ENCODE assay signal across 18 cellular contexts in genomic region chr2:96319396-96319795, GRCh38. TPM values are rescaled to one million over a fixed set of nuclear protein-coding genes. Genes with fewer than 3 reads are reported as not detected.
A peak's percentile ranks its signal among the peaks of the same experiment; 100 is the strongest.
DNase-seq lines count a peak whose midpoint lies in the region; ATAC-seq and TF ChIP-seq lines count a peak whose summit lies in the region.
"Had no signal": no experiment of that assay in that cellular context is flagged by ENCODE, and none has a peak within 500 bp of the region (broad histone marks: within the 10 kb centered on the region; RNA-seq: fewer than 3 reads in every experiment).

No MANE protein-coding gene starts in this region.

- peak overlapping the region; percentile 78 for H3K4me3 ChIP-seq in Loucy (ENCODE audit: low read length, poor library complexity, severe bottlenecking)
- H3K4me3 ChIP-seq: psoas muscle, testis had no signal

- H3K9me2 ChIP-seq in Loucy (replicated peaks; ENCODE audit: low read depth, low read length): no peaks in the 10 kb centered on the region

- no peak overlapping the region for H2AFZ ChIP-seq in Loucy (ENCODE audit: low read length)

- H4K20me1 ChIP-seq in Loucy (ENCODE audit: insufficient read depth, low read length, poor library complexity, severe bottlenecking): no peaks in the 10 kb centered on the region

- no peaks in the 10 kb centered on the region for H3K9me3 ChIP-seq in Loucy (ENCODE audit: insufficient read depth, low read depth, low read length)
- H3K9me3 ChIP-seq: Caco-2, neutrophil, psoas muscle, testis had no signal

- peaks cover 14% of the 10 kb centered on the region for H3K79me2 ChIP-seq in Loucy (ENCODE audit: insufficient read depth, low read length)

- ATAC-seq in activated naive CD4-positive, alpha-beta T cell treated with anti-CD3 and anti-CD28 coated beads, Interleukin-2, amount 50 U/mL, for 72 hours: no peak
- ATAC-seq: psoas muscle, Right ventricle myocardium inferior had no signal

- peaks cover 44% of the 10 kb centered on the region for H3K4me1 ChIP-seq in Loucy (ENCODE audit: insufficient read depth, low read length, poor library complexity, severe bottlenecking)
- H3K4me1 ChIP-seq: psoas muscle had no signal

- H3K9me3 Mint-ChIP-seq in activated naive CD4-positive, alpha-beta T cell treated with anti-CD3 and anti-CD28 coated beads, Interleukin-2, amount 10 ng/mL, durations not matched to agents 7 days and 5 days: no peaks in the 10 kb centered on the region
- H3K9me3 Mint-ChIP-seq in activated naive CD4-positive, alpha-beta T cell treated with anti-CD3 and anti-CD28 coated beads, Interleukin-2, amount 50 U/mL, for 72 hours: no peaks in the 10 kb centered on the region
- H3K9me3 Mint-ChIP-seq in activated T-helper 2 cell treated with anti-CD3 and anti-CD28 coated beads, Interferon-gamma antibody, Interleukin-2, Interleukin-4, amounts not matched to agents 10 μg/mL and 5 μg/mL and 100 μg/mL, durations not matched to agents 14 hours and 24 hours and 36 hours: no peaks in the 10 kb centered on the region
- no peaks in the 10 kb centered on the region for H3K9me3 Mint-ChIP-seq in neural crest cell
- no peaks in the 10 kb centered on the region for H3K9me3 Mint-ChIP-seq in activated naive CD4-positive, alpha-beta T cell treated with anti-CD3 and anti-CD28 coated beads for 36 hours

- CTCF ChIA-PET in activated naive CD4-positive, alpha-beta T cell treated with anti-CD3 and anti-CD28 coated beads, Interleukin-2, amount 10 ng/mL, durations not matched to agents 7 days and 5 days (lab: Charles Lee): interaction anchor here (2.8 kb wide), 1 partner anchor 17 kb away, joined by 13 read pairs; the partner anchor contains the start of gene NCAPH
- CTCF ChIA-PET in activated naive CD4-positive, alpha-beta T cell treated with anti-CD3 and anti-CD28 coated beads for 36 hours (lab: Charles Lee): no interaction called here

- TF ChIP-seq CTCF in Loucy (conservative IDR thresholded peaks at IDR 0.05; ENCODE audit: low read length): no peak
- TF ChIP-seq CTCF in neural crest cell (conservative IDR thresholded peaks at IDR 0.05): no peak
- TF ChIP-seq CTCF in GM13976 (IDR thresholded peaks at IDR 0.05; ENCODE audit: borderline replicate concordance, control extremely low read depth, extremely low read depth, insufficient read depth, missing control alignments): no peak

- no peaks in the 10 kb centered on the region for H3K27me3 ChIP-seq in Loucy (ENCODE audit: insufficient read depth, low read length, poor library complexity, severe bottlenecking)
- H3K27me3 ChIP-seq: brain microvascular endothelial cell, testis had no signal

- DNase-seq in activated naive CD4-positive, alpha-beta T cell treated with anti-CD3 and anti-CD28 coated beads, Interleukin-2, amount 10 ng/mL, durations not matched to agents 7 days and 5 days: no peak
- no peak for DNase-seq in activated naive CD4-positive, alpha-beta T cell treated with anti-CD3 and anti-CD28 coated beads, Interleukin-2, amount 50 U/mL, for 72 hours (ENCODE audit: low spot score in 2 of 2)
- DNase-seq in activated T-helper 2 cell treated with anti-CD3 and anti-CD28 coated beads, Interferon-gamma antibody, Interleukin-2, Interleukin-4, amounts not matched to agents 10 μg/mL and 5 μg/mL and 100 μg/mL, durations not matched to agents 14 hours and 24 hours and 36 hours (ENCODE audit: low spot score): no peak
- no peak for DNase-seq in neural crest cell (ENCODE audit: low read depth, low spot score)
- no peak for DNase-seq in activated naive CD4-positive, alpha-beta T cell treated with anti-CD3 and anti-CD28 coated beads for 36 hours
- no peak for DNase-seq in GM13976 (ENCODE audit: low spot score)
- DNase-seq in effector CD8-positive, alpha-beta T cell (lab: John Stamatoyannopoulos, UW): no peak
- DNase-seq: activated CD4-positive, CD25-positive, alpha-beta regulatory T cell treated with anti-CD3 and anti-CD28 coated beads, Interleukin-2, amount 50 U/mL, for 72 hours; brain microvascular endothelial cell; Caco-2; DMS79 treated with DMSO at 0.1 percent for 48 hours; NCI-H187; NCI-H69; psoas muscle; testis had no signal

- peak overlapping the region; percentile 84 for H3K9ac ChIP-seq in Loucy (ENCODE audit: low read depth, low read length, poor library complexity, severe bottlenecking)

- H3K4me2 ChIP-seq in Loucy (ENCODE audit: low read depth, low read length, poor library complexity, severe bottlenecking): peak overlapping the region; percentile 94

- intact Hi-C loops in activated T-helper 2 cell treated with anti-CD3 and anti-CD28 coated beads, Interferon-gamma antibody, Interleukin-2, Interleukin-4, amounts not matched to agents 10 μg/mL and 5 μg/mL and 100 μg/mL, durations not matched to agents 14 hours and 24 hours and 36 hours (cut with micrococcal nuclease): no loop called here
- intact Hi-C loops in activated naive CD4-positive, alpha-beta T cell treated with anti-CD3 and anti-CD28 coated beads for 36 hours (cut with micrococcal nuclease): no loop called here

- in situ Hi-C loops in GM13976 (cut with MboI; ENCODE audit: low sequenced_read_pairs, unreplicated experiment): no loop called here

- H3K36me3 ChIP-seq in Loucy (ENCODE audit: insufficient read depth, low read length): no peaks in the 10 kb centered on the region
- H3K36me3 ChIP-seq: brain microvascular endothelial cell, neutrophil had no signal

- H3K36me3 Mint-ChIP-seq in activated naive CD4-positive, alpha-beta T cell treated with anti-CD3 and anti-CD28 coated beads, Interleukin-2, amount 10 ng/mL, durations not matched to agents 7 days and 5 days: peaks cover 22% of the 10 kb centered on the region
- H3K36me3 Mint-ChIP-seq in activated naive CD4-positive, alpha-beta T cell treated with anti-CD3 and anti-CD28 coated beads, Interleukin-2, amount 50 U/mL, for 72 hours: peaks cover 0 to 6% of the 10 kb centered on the region in 2 donors
- H3K36me3 Mint-ChIP-seq in activated T-helper 2 cell treated with anti-CD3 and anti-CD28 coated beads, Interferon-gamma antibody, Interleukin-2, Interleukin-4, amounts not matched to agents 10 μg/mL and 5 μg/mL and 100 μg/mL, durations not matched to agents 14 hours and 24 hours and 36 hours (ENCODE audit: low read depth): peaks cover 26% of the 10 kb centered on the region
- peaks cover 6% of the 10 kb centered on the region for H3K36me3 Mint-ChIP-seq in neural crest cell (ENCODE audit: low read depth)
- no peaks in the 10 kb centered on the region for H3K36me3 Mint-ChIP-seq in activated naive CD4-positive, alpha-beta T cell treated with anti-CD3 and anti-CD28 coated beads for 36 hours (ENCODE audit: low read depth)

- H3K4me3 Mint-ChIP-seq in activated naive CD4-positive, alpha-beta T cell treated with anti-CD3 and anti-CD28 coated beads, Interleukin-2, amount 10 ng/mL, durations not matched to agents 7 days and 5 days: peak overlapping the region; percentile 31
- peak overlapping the region; percentile 64 for H3K4me3 Mint-ChIP-seq in activated T-helper 2 cell treated with anti-CD3 and anti-CD28 coated beads, Interferon-gamma antibody, Interleukin-2, Interleukin-4, amounts not matched to agents 10 μg/mL and 5 μg/mL and 100 μg/mL, durations not matched to agents 14 hours and 24 hours and 36 hours (ENCODE audit: low read depth)
- H3K4me3 Mint-ChIP-seq in neural crest cell: peak overlapping the region; percentile 3
- no peak overlapping the region for H3K4me3 Mint-ChIP-seq in activated naive CD4-positive, alpha-beta T cell treated with anti-CD3 and anti-CD28 coated beads for 36 hours

- peaks cover 69% of the 10 kb centered on the region for H3K4me1 Mint-ChIP-seq in activated naive CD4-positive, alpha-beta T cell treated with anti-CD3 and anti-CD28 coated beads, Interleukin-2, amount 10 ng/mL, durations not matched to agents 7 days and 5 days
- H3K4me1 Mint-ChIP-seq in activated T-helper 2 cell treated with anti-CD3 and anti-CD28 coated beads, Interferon-gamma antibody, Interleukin-2, Interleukin-4, amounts not matched to agents 10 μg/mL and 5 μg/mL and 100 μg/mL, durations not matched to agents 14 hours and 24 hours and 36 hours (ENCODE audit: low read depth): peaks cover 58% of the 10 kb centered on the region
- peaks cover 46% of the 10 kb centered on the region for H3K4me1 Mint-ChIP-seq in neural crest cell
- H3K4me1 Mint-ChIP-seq in activated naive CD4-positive, alpha-beta T cell treated with anti-CD3 and anti-CD28 coated beads for 36 hours (ENCODE audit: low read depth): peaks cover 40% of the 10 kb centered on the region

- no peaks in the 10 kb centered on the region for H3F3A ChIP-seq in Loucy (ENCODE audit: low read depth)

- no peaks in the 10 kb centered on the region for H3K27me3 Mint-ChIP-seq in activated naive CD4-positive, alpha-beta T cell treated with anti-CD3 and anti-CD28 coated beads, Interleukin-2, amount 10 ng/mL, durations not matched to agents 7 days and 5 days
- H3K27me3 Mint-ChIP-seq in activated T-helper 2 cell treated with anti-CD3 and anti-CD28 coated beads, Interferon-gamma antibody, Interleukin-2, Interleukin-4, amounts not matched to agents 10 μg/mL and 5 μg/mL and 100 μg/mL, durations not matched to agents 14 hours and 24 hours and 36 hours (ENCODE audit: low read depth): no peaks in the 10 kb centered on the region
- H3K27me3 Mint-ChIP-seq in neural crest cell (ENCODE audit: low read depth): peaks cover 38% of the 10 kb centered on the region
- peaks cover 2% of the 10 kb centered on the region for H3K27me3 Mint-ChIP-seq in activated naive CD4-positive, alpha-beta T cell treated with anti-CD3 and anti-CD28 coated beads for 36 hours (ENCODE audit: low read depth)

- H3K27ac Mint-ChIP-seq in activated naive CD4-positive, alpha-beta T cell treated with anti-CD3 and anti-CD28 coated beads, Interleukin-2, amount 10 ng/mL, durations not matched to agents 7 days and 5 days: peak overlapping the region; percentile 13
- H3K27ac Mint-ChIP-seq in activated naive CD4-positive, alpha-beta T cell treated with anti-CD3 and anti-CD28 coated beads, Interleukin-2, amount 50 U/mL, for 72 hours: no peak overlapping the region
- H3K27ac Mint-ChIP-seq in activated T-helper 2 cell treated with anti-CD3 and anti-CD28 coated beads, Interferon-gamma antibody, Interleukin-2, Interleukin-4, amounts not matched to agents 10 μg/mL and 5 μg/mL and 100 μg/mL, durations not matched to agents 14 hours and 24 hours and 36 hours: peak overlapping the region; percentile 11
- H3K27ac Mint-ChIP-seq in neural crest cell (ENCODE audit: unreplicated experiment): no peak overlapping the region
- H3K27ac Mint-ChIP-seq in activated naive CD4-positive, alpha-beta T cell treated with anti-CD3 and anti-CD28 coated beads for 36 hours: no peak overlapping the region

RNA-seq across cellular contexts. Expression of gene ITPRIPL1, which starts 5.7 kb away (rescaled TPM):
- 10 to 100 TPM; 15.5 to 28.2 TPM for total RNA-seq in activated naive CD4-positive, alpha-beta T cell treated with anti-CD3 and anti-CD28 coated beads, Interleukin-2, amount 50 U/mL, for 72 hours
- total RNA-seq in activated T-helper 2 cell treated with anti-CD3 and anti-CD28 coated beads, Interferon-gamma antibody, Interleukin-2, Interleukin-4, amounts not matched to agents 10 μg/mL and 5 μg/mL and 100 μg/mL, durations not matched to agents 14 hours and 24 hours and 36 hours: 44.8 and 45.0 TPM in 2 replicates
- 24.2 and 25.6 TPM in 2 replicates for total RNA-seq in neural crest cell
- 10 to 100 TPM; 13.3 to 13.4 TPM for total RNA-seq in activated naive CD4-positive, alpha-beta T cell treated with anti-CD3 and anti-CD28 coated beads for 36 hours

RNA-seq across cellular contexts. Expression of gene SNRNP200, which starts 14.1 kb away (rescaled TPM):
- total RNA-seq in activated naive CD4-positive, alpha-beta T cell treated with anti-CD3 and anti-CD28 coated beads, Interleukin-2, amount 50 U/mL, for 72 hours: 100 to 1,000 TPM; 187 to 193 TPM
- 191 TPM in 2 replicates for total RNA-seq in activated T-helper 2 cell treated with anti-CD3 and anti-CD28 coated beads, Interferon-gamma antibody, Interleukin-2, Interleukin-4, amounts not matched to agents 10 μg/mL and 5 μg/mL and 100 μg/mL, durations not matched to agents 14 hours and 24 hours and 36 hours
- total RNA-seq in neural crest cell: 248 and 250 TPM in 2 replicates
- 100 to 1,000 TPM; 179 to 181 TPM for total RNA-seq in activated naive CD4-positive, alpha-beta T cell treated with anti-CD3 and anti-CD28 coated beads for 36 hours

RNA-seq across cellular contexts. Expression of gene NCAPH, which starts 16.2 kb away (rescaled TPM):
- 10 to 100 TPM; 79.1 to 88.6 TPM for total RNA-seq in activated naive CD4-positive, alpha-beta T cell treated with anti-CD3 and anti-CD28 coated beads, Interleukin-2, amount 50 U/mL, for 72 hours
- total RNA-seq in activated T-helper 2 cell treated with anti-CD3 and anti-CD28 coated beads, Interferon-gamma antibody, Interleukin-2, Interleukin-4, amounts not matched to agents 10 μg/mL and 5 μg/mL and 100 μg/mL, durations not matched to agents 14 hours and 24 hours and 36 hours: 62.1 and 63.3 TPM in 2 replicates
- 78.8 and 80.9 TPM in 2 replicates for total RNA-seq in neural crest cell
- total RNA-seq in activated naive CD4-positive, alpha-beta T cell treated with anti-CD3 and anti-CD28 coated beads for 36 hours: 10 to 100 TPM; 78.6 to 79.2 TPM

RNA-seq across cellular contexts. Expression of gene CIAO1, which starts 53.4 kb away (rescaled TPM):
- total RNA-seq in activated naive CD4-positive, alpha-beta T cell treated with anti-CD3 and anti-CD28 coated beads, Interleukin-2, amount 50 U/mL, for 72 hours: 10 to 100 TPM; 71.5 to 82.9 TPM
- total RNA-seq in activated T-helper 2 cell treated with anti-CD3 and anti-CD28 coated beads, Interferon-gamma antibody, Interleukin-2, Interleukin-4, amounts not matched to agents 10 μg/mL and 5 μg/mL and 100 μg/mL, durations not matched to agents 14 hours and 24 hours and 36 hours: 93.9 and 94.7 TPM in 2 replicates
- 89.8 and 91.1 TPM in 2 replicates for total RNA-seq in neural crest cell
- 10 to 100 TPM; 59.9 to 62.2 TPM for total RNA-seq in activated naive CD4-positive, alpha-beta T cell treated with anti-CD3 and anti-CD28 coated beads for 36 hours

RNA-seq across cellular contexts. Expression of gene TMEM127, which starts 53.6 kb away (rescaled TPM):
- total RNA-seq in activated naive CD4-positive, alpha-beta T cell treated with anti-CD3 and anti-CD28 coated beads, Interleukin-2, amount 50 U/mL, for 72 hours: 10 to 100 TPM; 16.5 to 17.6 TPM
- total RNA-seq in activated T-helper 2 cell treated with anti-CD3 and anti-CD28 coated beads, Interferon-gamma antibody, Interleukin-2, Interleukin-4, amounts not matched to agents 10 μg/mL and 5 μg/mL and 100 μg/mL, durations not matched to agents 14 hours and 24 hours and 36 hours: 29.0 and 30.4 TPM in 2 replicates
- 28.8 and 30.6 TPM in 2 replicates for total RNA-seq in neural crest cell
- total RNA-seq in activated naive CD4-positive, alpha-beta T cell treated with anti-CD3 and anti-CD28 coated beads for 36 hours: 10 to 100 TPM; 12.9 to 16.1 TPM

Comparison
In these comparisons a context has a peak if more than half of its experiments do, and no peak if none do; other contexts are left out.
1. H3K27ac Mint-ChIP-seq: peak in activated naive CD4-positive, alpha-beta T cell treated with anti-CD3 and anti-CD28 coated beads, Interleukin-2, amount 10 ng/mL, durations not matched to agents 7 days and 5 days (single experiment) and activated T-helper 2 cell treated with anti-CD3 and anti-CD28 coated beads, Interferon-gamma antibody, Interleukin-2, Interleukin-4, amounts not matched to agents 10 μg/mL and 5 μg/mL and 100 μg/mL, durations not matched to agents 14 hours and 24 hours and 36 hours (single experiment); none in activated naive CD4-positive, alpha-beta T cell treated with anti-CD3 and anti-CD28 coated beads, Interleukin-2, amount 50 U/mL, for 72 hours (0 of 2), neural crest cell (single experiment) and activated naive CD4-positive, alpha-beta T cell treated with anti-CD3 and anti-CD28 coated beads for 36 hours (single experiment).